Comparison of ENCODE assay signal across 21 cellular contexts in the genomic region with DNA sequence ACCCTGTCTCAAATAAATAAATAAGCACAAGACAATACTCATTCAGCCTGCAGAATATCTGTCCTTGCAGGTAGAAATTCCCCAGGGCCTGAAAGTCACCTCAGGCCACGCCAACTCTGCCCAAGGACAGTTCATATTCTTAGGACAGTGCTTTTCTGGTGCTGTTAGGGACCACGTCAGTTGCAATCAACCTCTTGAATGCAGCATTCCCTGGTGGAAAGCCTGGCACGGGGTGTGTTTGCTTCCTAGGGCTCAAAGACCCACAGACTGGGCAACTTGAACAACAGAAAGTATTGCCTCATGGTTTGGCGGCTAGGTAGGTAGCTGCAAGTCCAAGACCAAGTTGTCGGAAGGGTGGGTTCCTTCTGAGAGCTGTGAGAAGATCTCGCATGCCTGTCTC.
DNase-seq lines count a peak whose midpoint lies in the region; ATAC-seq and TF ChIP-seq lines count a peak whose summit lies in the region.
"Had no signal": no experiment of that assay in that cellular context is flagged by ENCODE, and none has a peak within 500 bp of the region (broad histone marks: within the 10 kb centered on the region; RNA-seq: fewer than 3 reads in every experiment).

No MANE protein-coding gene starts in this region.

- no peaks in the 10 kb centered on the region for H3K9me3 ChIP-seq in endodermal cell (ENCODE audit: control insufficient read depth, low read length)
- H3K9me3 ChIP-seq: BE2C, HAP-1 had no signal

- ATAC-seq in left lobe of liver (no peak), GM18858 (IDR thresholded peaks at IDR 0.05; ENCODE audit: unreplicated experiment) (no peak), HG03139 (IDR thresholded peaks at IDR 0.05; ENCODE audit: unreplicated experiment) (no peak)

- peaks cover 4% of the 10 kb centered on the region for H3K9me3 Mint-ChIP-seq in endodermal cell
- H3K9me3 Mint-ChIP-seq: CD4-positive, alpha-beta T cell; CD8-positive, alpha-beta memory T cell had no signal

- H3K27ac Mint-ChIP-seq in endodermal cell, result no peak overlapping the region
- H3K27ac Mint-ChIP-seq: CD14-positive monocyte; CD4-positive, alpha-beta T cell; CD8-positive, alpha-beta memory T cell; HFFc6 had no signal

- H3K27ac ChIP-seq in endodermal cell (ENCODE audit: low read depth, low read length), result no peak overlapping the region
- H3K27ac ChIP-seq: 22Rv1; BLaER1 treated with 17β-estradiol and CSF1 and Interleukin-3, amounts not matched to agents 10 nM and 100 nM had no signal

- H3K36me3 ChIP-seq in endodermal cell (ENCODE audit: control insufficient read depth, insufficient read depth, low read length), result no peaks in the 10 kb centered on the region
- H3K36me3 ChIP-seq: BE2C; BLaER1 treated with 17β-estradiol and CSF1 and Interleukin-3, amounts not matched to agents 10 nM and 100 nM; HAP-1 had no signal

- H3K4me3 Mint-ChIP-seq in endodermal cell, result no peak overlapping the region
- H3K4me3 Mint-ChIP-seq: CD14-positive monocyte; CD4-positive, alpha-beta T cell; CD8-positive, alpha-beta memory T cell; HFFc6 had no signal

- H3K4me1 Mint-ChIP-seq in endodermal cell, result peaks cover 11% of the 10 kb centered on the region
- H3K4me1 Mint-ChIP-seq: CD14-positive monocyte; CD8-positive, alpha-beta memory T cell had no signal

- no peaks in the 10 kb centered on the region for H3K27me3 ChIP-seq in endodermal cell (ENCODE audit: control insufficient read depth, insufficient read depth, low read length, poor library complexity, severe bottlenecking)
- H3K27me3 ChIP-seq: BE2C; BLaER1 treated with 17β-estradiol and CSF1 and Interleukin-3, amounts not matched to agents 10 nM and 100 nM had no signal

- TF ChIP-seq CTCF in endodermal cell (conservative IDR thresholded peaks at IDR 0.05), result no peak

- H3K36me3 Mint-ChIP-seq in endodermal cell (ENCODE audit: low read depth), result no peaks in the 10 kb centered on the region
- H3K36me3 Mint-ChIP-seq: CD14-positive monocyte; CD8-positive, alpha-beta memory T cell had no signal

- DNase-seq in activated CD8-positive, alpha-beta memory T cell treated with anti-CD3 and anti-CD28 coated beads for 24 hours, result peak; percentile 40
- no peak for DNase-seq in activated CD8-positive, alpha-beta memory T cell treated with anti-CD3 and anti-CD28 coated beads, Interleukin-2, amount 50 U/mL, for 4 hours
- DNase-seq in endodermal cell (peak; percentile 31), left lobe of liver (ENCODE audit: low spot score) (peak; percentile 23), SIG-M5 treated with dmso at 0.1 percent for 504 hours (lab: John Stamatoyannopoulos, UW; ENCODE audit: unreplicated experiment) (no peak)
- DNase-seq: ACHN; AML-193; BE2C; CD4-positive, alpha-beta T cell; CD8-positive, alpha-beta memory T cell; DMS53; DMS79 treated with DMSO at 0.1 percent for 48 hours; GF-D8; GOT3; HFFc6 had no signal

- no peak overlapping the region for H3K4me3 ChIP-seq in endodermal cell (ENCODE audit: low read length)
- H3K4me3 ChIP-seq: BLaER1 treated with 17β-estradiol and CSF1 and Interleukin-3, amounts not matched to agents 10 nM and 100 nM; HAP-1 had no signal

- peaks cover 10% of the 10 kb centered on the region for H3K4me1 ChIP-seq in endodermal cell (ENCODE audit: control insufficient read depth, insufficient read depth, low read length)
- H3K4me1 ChIP-seq: BE2C, HAP-1 had no signal

- no peak overlapping the region for H3K9ac ChIP-seq in endodermal cell (ENCODE audit: extremely low read depth, low read length, poor library complexity, severe bottlenecking)
- H3K9ac ChIP-seq: BLaER1 treated with 17β-estradiol and CSF1 and Interleukin-3, amounts not matched to agents 10 nM and 100 nM had no signal

- 91 to 96% methylated on average over 6 of the region's 6 CpGs for WGBS in endodermal cell (ENCODE audit: insufficient coverage in 1 of 2, insufficient read length in 1 of 2), 2 experiments

- no peaks in the 10 kb centered on the region for H3K27me3 Mint-ChIP-seq in endodermal cell (ENCODE audit: insufficient read depth)

Comparison
In these comparisons a context has a peak if more than half of its experiments do, and no peak if none do; other contexts are left out.
1. DNase-seq: peak in activated CD8-positive, alpha-beta memory T cell treated with anti-CD3 and anti-CD28 coated beads for 24 hours (single experiment), endodermal cell (single experiment) and left lobe of liver (single experiment); none in activated CD8-positive, alpha-beta memory T cell treated with anti-CD3 and anti-CD28 coated beads, Interleukin-2, amount 50 U/mL, for 4 hours (single experiment) and SIG-M5 treated with dmso at 0.1 percent for 504 hours (single experiment).